Comparison of ENCODE assay signal across 15 cellular contexts in the genomic region with DNA sequence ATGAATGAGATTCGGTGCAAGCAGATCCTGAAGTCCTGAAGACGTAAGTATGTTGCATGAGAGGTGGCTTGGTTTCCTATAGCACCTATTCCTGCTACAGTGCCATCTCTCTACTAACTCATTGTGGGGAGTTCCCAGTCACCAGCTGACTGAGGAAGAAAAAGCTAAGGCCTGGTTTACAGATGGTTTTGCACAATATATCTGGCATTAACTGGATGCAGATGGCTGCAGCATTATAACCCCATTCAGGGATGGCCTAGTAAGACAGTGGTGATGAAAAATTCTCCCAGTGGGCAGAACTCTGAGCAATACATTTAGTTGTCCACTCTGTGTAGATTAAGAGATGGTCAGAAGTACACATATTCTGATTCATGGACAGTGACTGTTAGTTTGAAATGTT. TPM values are rescaled to one million over a fixed set of nuclear protein-coding genes. Genes with fewer than 3 reads are reported as not detected.
DNase-seq lines count a peak whose midpoint lies in the region; ATAC-seq, FAIRE-seq and TF ChIP-seq lines count a peak whose summit lies in the region.
"Had no signal": no experiment of that assay in that cellular context is flagged by ENCODE, and none has a peak within 500 bp of the region (broad histone marks: within the 10 kb centered on the region; RNA-seq: fewer than 3 reads in every experiment).

No MANE protein-coding gene starts in this region.

- no peak for ATAC-seq in HG03095 (IDR thresholded peaks at IDR 0.05; ENCODE audit: unreplicated experiment)
- ATAC-seq: A549 had no signal

- DNase-seq in AG09309 (ENCODE audit: low read depth) (peak; percentile 21), GM12892 (ENCODE audit: insufficient read length) (no peak), epidermal melanocyte (ENCODE audit: insufficient read length, low spot score) (peak; percentile 45), fibroblast of peridontal ligament (ENCODE audit: extremely low read depth) (peak; percentile 47), putamen (ENCODE audit: low spot score) (no peak), frontal cortex (ENCODE audit: low spot score in 2 of 2) (no peak)
- DNase-seq: AML-193; Caco-2; CD4-positive, alpha-beta T cell; DMS153; DMS79; GDM1 had no signal

- FAIRE-seq in GM12892 (lab: Jason Lieb, UNC): peak; percentile 36
- FAIRE-seq in frontal cortex (lab: Jason Lieb, UNC): no peak
- FAIRE-seq: A549 had no signal

- no peak overlapping the region for H3K4me3 ChIP-seq in AG09309 (ENCODE audit: control insufficient read depth, low read depth, low read length)
- H3K4me3 ChIP-seq: A549, HAP-1 had no signal

- TF ChIP-seq POLR2A in GM12892 (IDR thresholded peaks at IDR 0.05; ENCODE audit: low read depth, low read length): no peak

- no peak for TF ChIP-seq CTCF in AG09309 (IDR thresholded peaks at IDR 0.05; ENCODE audit: control insufficient read depth, insufficient read depth, low read depth, low read length, missing control alignments)

RNA-seq across cellular contexts. Expression of gene RTCA, which starts 36.7 kb away (rescaled TPM):
- polyA plus RNA-seq in GM12892 (2012; ENCODE audit: missing spikeins): 36.2 TPM
- total RNA-seq in frontal cortex: 69.7 TPM

RNA-seq across cellular contexts. Expression of gene CDC14A, which starts 49.5 kb away (rescaled TPM):
- 4.0 TPM for polyA plus RNA-seq in GM12892 (2012; ENCODE audit: missing spikeins)
- total RNA-seq in frontal cortex: 2.9 TPM

RNA-seq across cellular contexts. Expression of gene DBT, which starts 53.1 kb away (rescaled TPM):
- 9.8 TPM for polyA plus RNA-seq in GM12892 (2012; ENCODE audit: missing spikeins)
- total RNA-seq in frontal cortex: 6.5 TPM

Comparison
In these comparisons a context has a peak if more than half of its experiments do, and no peak if none do; other contexts are left out.
1. DNase-seq: peak in AG09309 (single experiment), epidermal melanocyte (single experiment) and fibroblast of peridontal ligament (single experiment); none in GM12892 (single experiment), putamen (single experiment) and frontal cortex (0 of 2).